ENCODE assay signal across 2 cellular contexts in genomic region chr2:61970807-61971556, GRCh38.
A peak's percentile ranks its signal among the peaks of the same experiment; 100 is the strongest.
TF ChIP-seq lines count a peak whose summit lies in the region.

No MANE protein-coding gene starts in this region.

TF ChIP-seq in HEK293, 187 proteins besides CTCF, POLR2A, EP300 and RAD21 (continued from another document and continues in another):
- TF ChIP-seq HIC1 (tag by site-specific recombination; IDR thresholded peaks at IDR 0.05), result peak; percentile 42; the same call in 1 of the 2 replicates
- TF ChIP-seq ZNF184 (tag by site-specific recombination; IDR thresholded peaks at IDR 0.05), result no peak
- TF ChIP-seq ZBTB44 (tag by site-specific recombination; IDR thresholded peaks at IDR 0.05), result no peak
- TF ChIP-seq KLF17 (tag by site-specific recombination; IDR thresholded peaks at IDR 0.05), result no peak
- TF ChIP-seq ZNF26 (tag by site-specific recombination; IDR thresholded peaks at IDR 0.05), result no peak
- peak; percentile 50 for TF ChIP-seq ZNF366 (tag by site-specific recombination; conservative IDR thresholded peaks at IDR 0.05)
- TF ChIP-seq ZBTB6 (tag by site-specific recombination; IDR thresholded peaks at IDR 0.05), result no peak
- 0 out of 2 replicates have a peak, but pooled peaks have one; percentile 11 for TF ChIP-seq SP2 (tag by site-specific recombination; IDR thresholded peaks at IDR 0.05)
- TF ChIP-seq HOXC10 (CRISPR knock-in tag; IDR thresholded peaks at IDR 0.05), result no peak
- peak; percentile 89 for TF ChIP-seq ZNF335 (tag by site-specific recombination; conservative IDR thresholded peaks at IDR 0.05)
- peak; percentile 36; the same call in 1 of the 2 replicates for TF ChIP-seq PRDM6 (tag by site-specific recombination; IDR thresholded peaks at IDR 0.05)
- 0 out of 2 replicates have a peak, but pooled peaks have one; percentile 17 for TF ChIP-seq IKZF3 (tag by site-specific recombination; IDR thresholded peaks at IDR 0.05)

TF ChIP-seq in K562, 482 proteins besides CTCF, POLR2A, EP300 and RAD21 (continued from another document):
- TF ChIP-seq HDAC8 (tag; IDR thresholded peaks at IDR 0.05), result no peak
- no peak for TF ChIP-seq TEAD1 (CRISPR knock-in tag; IDR thresholded peaks at IDR 0.05)
- TF ChIP-seq FOXJ3 (CRISPR knock-in tag; IDR thresholded peaks at IDR 0.05), result no peak
- no peak for TF ChIP-seq OTX1 (CRISPR knock-in tag; IDR thresholded peaks at IDR 0.05)
- TF ChIP-seq ZNF76 (CRISPR knock-in tag; IDR thresholded peaks at IDR 0.05; ENCODE audit: borderline replicate concordance), result no peak
TF ChIP-seq in K562: peak in this region for 0.
